17 cellular contexts compared by ENCODE assay signal in the genomic region with DNA sequence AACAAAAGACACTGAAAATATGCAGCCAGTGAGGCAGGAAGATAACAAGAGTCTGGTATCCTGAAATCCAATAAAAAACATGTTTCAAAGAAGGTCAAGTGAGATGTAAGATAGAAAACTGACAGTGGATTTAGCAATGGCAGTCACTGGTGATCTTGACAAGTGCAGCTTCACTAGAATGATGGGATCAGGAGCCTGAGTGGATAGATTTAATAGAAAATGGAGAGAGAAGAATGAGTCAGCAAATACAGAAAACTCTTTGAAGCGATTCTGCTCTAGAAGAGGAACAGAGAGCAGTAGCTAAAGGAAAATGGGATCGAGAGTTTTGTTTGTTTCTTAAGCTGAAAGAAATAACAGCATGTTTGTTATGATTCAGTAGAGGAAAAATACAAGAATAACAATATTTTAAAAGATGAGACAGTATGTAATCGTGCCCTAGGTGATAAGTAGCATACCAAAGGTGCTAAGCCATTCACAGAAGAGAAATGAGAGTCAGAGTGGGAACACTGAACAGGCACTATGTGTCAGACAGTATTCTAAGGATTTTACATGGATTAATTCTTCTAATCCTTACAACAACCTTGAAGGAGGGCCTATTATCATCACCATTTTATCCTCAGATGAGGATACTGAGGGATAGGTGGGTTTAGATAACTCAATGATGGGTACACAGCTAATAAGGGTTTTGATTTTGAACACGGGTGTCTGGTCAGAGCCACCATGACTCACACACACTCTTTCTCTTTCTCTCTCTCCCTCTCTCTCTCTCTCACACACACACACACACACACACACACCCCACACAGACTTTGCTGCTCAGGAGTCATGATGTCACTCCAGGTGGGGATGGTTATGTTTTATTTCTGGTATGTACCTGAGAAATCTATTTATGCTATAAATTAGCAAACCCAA. TPM values are rescaled to one million over a fixed set of nuclear protein-coding genes. Genes with fewer than 3 reads are reported as not detected.
A peak's percentile ranks its signal among the peaks of the same experiment; 100 is the strongest.
DNase-seq lines count a peak whose midpoint lies in the region; ATAC-seq, FAIRE-seq and TF ChIP-seq lines count a peak whose summit lies in the region.
"Had no signal": no experiment of that assay in that cellular context is flagged by ENCODE, and none has a peak within 500 bp of the region (broad histone marks: within the 10 kb centered on the region; RNA-seq: fewer than 3 reads in every experiment).

No MANE protein-coding gene starts in this region.

- POLR2A ChIA-PET in GM12878 (lab: Charles Lee), result no interaction called here

- no peak overlapping the region for H3K9ac ChIP-seq in GM12878 (ENCODE audit: control insufficient read depth, insufficient read depth, low read length)

- ATAC-seq in GM18867 (IDR thresholded peaks at IDR 0.05; ENCODE audit: unreplicated experiment) (peak; percentile 60), HG03159 (IDR thresholded peaks at IDR 0.05; ENCODE audit: unreplicated experiment) (peak; percentile 56), GM12878 (peak; percentile 70)
- ATAC-seq in activated naive CD8-positive, alpha-beta T cell treated with anti-CD3 and anti-CD28 coated beads, Interleukin-2, amount 50 U/mL, for 24 hours, result no peak
- ATAC-seq: activated T-cell treated with anti-CD3 and anti-CD28 coated beads, Interleukin-2, amount 50 U/mL, for 4 hours; effector memory CD8-positive, alpha-beta T cell; left cardiac atrium had no signal

- no peak for TF ChIP-seq POLR2A in GM12878 (IDR thresholded peaks at IDR 0.05; ENCODE audit: low read depth, low read length)

- SMC1A ChIA-PET in GM12878 (lab: Charles Lee; ENCODE audit: uncharacterized antibody, unreplicated experiment), result interaction anchor here (1.0 to 1.2 kb wide), 2 partner anchors 12 to 45 kb away, joined by 3 to 4 read pairs; no protein-coding TSS in a partner anchor

- RAD21 ChIA-PET in GM12878 (lab: Charles Lee; ENCODE audit: unreplicated experiment), result interaction anchor here (0.6 to 2.3 kb wide), 2 partner anchors 16 to 674 kb away, joined by 3 to 5 read pairs; partner anchors contain the start of gene MED17

- TF ChIP-seq RAD21 in GM12878 (IDR thresholded peaks at IDR 0.05; ENCODE audit: insufficient read depth, low read depth, low read length), result no peak

- peaks cover 26% of the 10 kb centered on the region for H3K36me3 Mint-ChIP-seq in progenitor cell of endocrine pancreas (ENCODE audit: insufficient read depth)
- peaks cover 71% of the 10 kb centered on the region for H3K36me3 Mint-ChIP-seq in activated naive CD8-positive, alpha-beta T cell treated with anti-CD3 and anti-CD28 coated beads, Interleukin-2, amount 50 U/mL, for 24 hours (ENCODE audit: low read depth)

- no TSS peak for BruUV-seq in GM12878 (replicated peaks; lab: Mats Ljungman, UMichigan)

- FAIRE-seq in GM12878 (lab: Jason Lieb, UNC), result peak; percentile 41

- H3K27ac ChIP-seq in GM12878 (ENCODE audit: control insufficient read depth, insufficient read depth), result peak overlapping the region; percentile 41
- H3K27ac ChIP-seq: HL-60 had no signal

- no peak for TF ChIP-seq CTCF in GM12878 (IDR thresholded peaks at IDR 0.05 in 2 of 3, conservative IDR thresholded peaks at IDR 0.05 in 1 of 3; ENCODE audit: control insufficient read depth in 2 of 3, extremely low read depth in 1 of 3, insufficient read depth in 1 of 3, low read depth in 3 of 3, low read length in 3 of 3)
- TF ChIP-seq CTCF in progenitor cell of endocrine pancreas (IDR thresholded peaks at IDR 0.05; ENCODE audit: unreplicated experiment), result no peak

- H3K27me3 ChIP-seq in GM12878 (replicated peaks in 1 of 2; ENCODE audit: control insufficient read depth in 2 of 2, insufficient read depth in 2 of 2, low read length in 1 of 2), result no peaks in the 10 kb centered on the region

- no peak for DNase-seq in GM12878 (ENCODE audit: low read depth, low spot score)
- no peak for DNase-seq in progenitor cell of endocrine pancreas (ENCODE audit: low spot score, unreplicated experiment)
- DNase-seq in activated naive CD8-positive, alpha-beta T cell treated with anti-CD3 and anti-CD28 coated beads, Interleukin-2, amount 50 U/mL, for 24 hours, result no peak
- DNase-seq in NOMO-1 (lab: John Stamatoyannopoulos, UW; ENCODE audit: unreplicated experiment in 2 of 2), result no peak
- no peak for DNase-seq in SHP77 treated with DMSO at 0.1 percent for 48 hours (lab: John Stamatoyannopoulos, UW)
- DNase-seq: activated T-cell treated with anti-CD3 and anti-CD28 coated beads, Interleukin-2, amount 50 U/mL, for 4 hours; effector memory CD8-positive, alpha-beta T cell; GF-D8; left cardiac atrium; SW 1271 had no signal

- no peak for TF ChIP-seq EP300 in GM12878 (IDR thresholded peaks at IDR 0.05; ENCODE audit: borderline replicate concordance in 1 of 2, control insufficient read depth in 1 of 2, low read depth in 2 of 2, low read length in 2 of 2)

- WGBS in GM12878 (ENCODE audit: insufficient coverage, insufficient replicate concordance, low lambda C conversion rate, missing lambda C conversion rate), result 74% methylated on average over 4 of the region's 4 CpGs

- H3K4me3 ChIP-seq in GM12878, result no peak overlapping the region

- H3K4me1 Mint-ChIP-seq in progenitor cell of endocrine pancreas (ENCODE audit: low read depth), result peaks cover 4% of the 10 kb centered on the region
- no peaks in the 10 kb centered on the region for H3K4me1 Mint-ChIP-seq in activated naive CD8-positive, alpha-beta T cell treated with anti-CD3 and anti-CD28 coated beads, Interleukin-2, amount 50 U/mL, for 24 hours
- H3K4me1 Mint-ChIP-seq: nephron had no signal

- intact Hi-C loops in GM12878 (cut with micrococcal nuclease; ENCODE audit: unreplicated experiment), result no loop called here

- peak overlapping the region; percentile 51; the same call in 1 of the 2 replicates for H3K4me2 ChIP-seq in GM12878 (ENCODE audit: control insufficient read depth, insufficient read depth)

- H3K27ac Mint-ChIP-seq in progenitor cell of endocrine pancreas, result peak overlapping the region; percentile 68
- H3K27ac Mint-ChIP-seq in activated naive CD8-positive, alpha-beta T cell treated with anti-CD3 and anti-CD28 coated beads, Interleukin-2, amount 50 U/mL, for 24 hours, result no peak overlapping the region
- H3K27ac Mint-ChIP-seq: effector memory CD8-positive, alpha-beta T cell; nephron had no signal

- H3K27me3 Mint-ChIP-seq in progenitor cell of endocrine pancreas, result peaks cover 3% of the 10 kb centered on the region
- no peaks in the 10 kb centered on the region for H3K27me3 Mint-ChIP-seq in activated naive CD8-positive, alpha-beta T cell treated with anti-CD3 and anti-CD28 coated beads, Interleukin-2, amount 50 U/mL, for 24 hours
- H3K27me3 Mint-ChIP-seq: brain; effector memory CD8-positive, alpha-beta T cell had no signal

- no peak overlapping the region for H3K4me3 Mint-ChIP-seq in progenitor cell of endocrine pancreas (ENCODE audit: low read depth)
- no peak overlapping the region for H3K4me3 Mint-ChIP-seq in activated naive CD8-positive, alpha-beta T cell treated with anti-CD3 and anti-CD28 coated beads, Interleukin-2, amount 50 U/mL, for 24 hours
- H3K4me3 Mint-ChIP-seq: activated T-cell treated with anti-CD3 and anti-CD28 coated beads, Interleukin-2, amount 50 U/mL, for 4 hours; brain; CD14-positive monocyte; effector memory CD8-positive, alpha-beta T cell; nephron had no signal

- no peaks in the 10 kb centered on the region for H3K79me2 ChIP-seq in GM12878 (ENCODE audit: control insufficient read depth, insufficient read depth, low read length)

- H4K20me1 ChIP-seq in GM12878 (ENCODE audit: control insufficient read depth, insufficient read depth), result no peaks in the 10 kb centered on the region

- CTCF ChIA-PET in GM12878 (lab: Yijun Ruan, JAX), result no interaction called here

- H3K9me3 Mint-ChIP-seq in progenitor cell of endocrine pancreas (ENCODE audit: low read depth), result no peaks in the 10 kb centered on the region
- no peaks in the 10 kb centered on the region for H3K9me3 Mint-ChIP-seq in activated naive CD8-positive, alpha-beta T cell treated with anti-CD3 and anti-CD28 coated beads, Interleukin-2, amount 50 U/mL, for 24 hours
- H3K9me3 Mint-ChIP-seq: brain; effector memory CD8-positive, alpha-beta T cell; nephron had no signal

- in situ Hi-C loops in GM12878 (cut with MboI), result no loop called here

- H3K36me3 ChIP-seq in GM12878 (ENCODE audit: control insufficient read depth in 2 of 2, insufficient read depth in 2 of 2, low read length in 1 of 2), result peaks cover 2 to 9% of the 10 kb centered on the region in 2 experiments

- peaks cover 9% of the 10 kb centered on the region; the same call in 1 of the 2 replicates for H3K4me1 ChIP-seq in GM12878 (ENCODE audit: control insufficient read depth, insufficient read depth, low read length)

- H3K9me3 ChIP-seq in GM12878 (replicated peaks; ENCODE audit: control insufficient read depth, insufficient read depth, low read length), result no peaks in the 10 kb centered on the region; the same call in 2 of the 3 replicates

- peak overlapping the region; percentile 46 for H2AFZ ChIP-seq in GM12878 (ENCODE audit: control insufficient read depth, low read depth, low read length)

RNA-seq across cellular contexts. Expression of gene MRE11, which starts 36.3 kb away (rescaled TPM):
- 152 and 163 TPM in 2 replicates for total RNA-seq in GM12878 (2013; cell fraction: nucleolus; rRNA removed)
- total RNA-seq in GM12878 (2014; rRNA removed) (20.1 and 20.2 TPM in 2 replicates), GM12878 (2014; rRNA removed; fragmentation: Illumina TruSeq; extraction: Trizol) (33.2 and 34.5 TPM in 2 replicates), GM12878 (2021) (26.1 and 28.6 TPM in 2 replicates), progenitor cell of endocrine pancreas (35.1 and 42.6 TPM in 2 replicates)
- polyA plus RNA-seq in GM12878 (2011; ENCODE audit: low read depth), result 14.9 TPM
- polyA plus RNA-seq in GM12878 (2011; rRNA removed) (25.2 and 49.8 TPM in 2 replicates), GM12878 (2014; fragmentation: Illumina TruSeq; extraction: Trizol) (32.5 and 40.5 TPM in 2 replicates), GM12878 (2014; fragmentation: Nextera tagmentation; extraction: Ambion mirVana) (10 to 100 TPM; 19.3 to 20.5 TPM), GM12878 (2014; rRNA removed) (16.2 and 20.3 TPM in 2 replicates), GM12878 (2016; fragmentation: Nextera tagmentation; extraction: Ambion mirVana) (10 to 100 TPM; 33.9 to 39.2 TPM)
- 6.5 and 6.6 TPM in 2 replicates for polyA plus RNA-seq in GM12878 (2011; cell fraction: cytosol; rRNA removed)
- polyA plus RNA-seq in GM12878 (2011; cell fraction: nucleus; rRNA removed), result 17.9 and 24.4 TPM in 2 replicates
- 15.6 and 20.3 TPM in 2 replicates for polyA plus RNA-seq in GM12878 (2012)
- polyA minus RNA-seq in GM12878 (2011; rRNA and poly(A)+ RNA removed), result 15.8 and 26.4 TPM in 2 replicates
- polyA minus RNA-seq in GM12878 (2011; cell fraction: cytosol; rRNA and poly(A)+ RNA removed), result 7.8 and 9.6 TPM in 2 replicates
- 19.8 and 26.0 TPM in 2 replicates for polyA minus RNA-seq in GM12878 (2011; cell fraction: nucleus; rRNA and poly(A)+ RNA removed)

RNA-seq across cellular contexts. Expression of gene ANKRD49, which starts 36.4 kb away (rescaled TPM):
- total RNA-seq in GM12878 (2013; cell fraction: nucleolus; rRNA removed), result 38.0 and 40.7 TPM in 2 replicates
- total RNA-seq in GM12878 (2014; rRNA removed) (19.8 and 25.8 TPM in 2 replicates), GM12878 (2014; rRNA removed; fragmentation: Illumina TruSeq; extraction: Trizol) (38.5 and 39.8 TPM in 2 replicates), GM12878 (2021) (19.2 and 19.8 TPM in 2 replicates), progenitor cell of endocrine pancreas (17.6 and 23.0 TPM in 2 replicates)
- 16.7 TPM for polyA plus RNA-seq in GM12878 (2011; ENCODE audit: low read depth)
- polyA plus RNA-seq in GM12878 (2011; rRNA removed) (45.9 and 62.2 TPM in 2 replicates), GM12878 (2014; fragmentation: Illumina TruSeq; extraction: Trizol) (46.6 and 59.9 TPM in 2 replicates), GM12878 (2014; fragmentation: Nextera tagmentation; extraction: Ambion mirVana) (10 to 100 TPM; 33.2 to 37.1 TPM), GM12878 (2014; rRNA removed) (18.4 and 22.3 TPM in 2 replicates), GM12878 (2016; fragmentation: Nextera tagmentation; extraction: Ambion mirVana) (10 to 100 TPM; 31.7 to 34.1 TPM)
- polyA plus RNA-seq in GM12878 (2011; cell fraction: cytosol; rRNA removed), result 13.4 and 15.7 TPM in 2 replicates
- 30.1 and 42.6 TPM in 2 replicates for polyA plus RNA-seq in GM12878 (2011; cell fraction: nucleus; rRNA removed)
- 22.3 and 23.9 TPM in 2 replicates for polyA plus RNA-seq in GM12878 (2012)
- polyA minus RNA-seq in GM12878 (2011; rRNA and poly(A)+ RNA removed), result 12.1 and 21.4 TPM in 2 replicates
- 4.2 and 6.8 TPM in 2 replicates for polyA minus RNA-seq in GM12878 (2011; cell fraction: cytosol; rRNA and poly(A)+ RNA removed)
- 18.0 and 18.5 TPM in 2 replicates for polyA minus RNA-seq in GM12878 (2011; cell fraction: nucleus; rRNA and poly(A)+ RNA removed)

RNA-seq across cellular contexts. Expression of gene C11orf97, which starts 54.9 kb away (rescaled TPM):
- total RNA-seq in GM12878 (2013; cell fraction: nucleolus; rRNA removed), result not detected in 2 replicates
- total RNA-seq in GM12878 (2014; rRNA removed), result not detected in 2 replicates
- not detected in 2 replicates for total RNA-seq in GM12878 (2014; rRNA removed; fragmentation: Illumina TruSeq; extraction: Trizol)
- not detected in 2 replicates for total RNA-seq in GM12878 (2021)
- not detected for polyA plus RNA-seq in GM12878 (2011; ENCODE audit: low read depth)
- not detected in 2 replicates for polyA plus RNA-seq in GM12878 (2011; rRNA removed)
- polyA plus RNA-seq in GM12878 (2011; cell fraction: cytosol; rRNA removed), result not detected in 2 replicates
- not detected in 2 replicates for polyA plus RNA-seq in GM12878 (2011; cell fraction: nucleus; rRNA removed)
- not detected in 2 replicates for polyA plus RNA-seq in GM12878 (2012)
- polyA plus RNA-seq in GM12878 (2014; fragmentation: Illumina TruSeq; extraction: Trizol), result not detected in 2 replicates
- not detected for polyA plus RNA-seq in GM12878 (2014; fragmentation: Nextera tagmentation; extraction: Ambion mirVana)
- polyA plus RNA-seq in GM12878 (2014; rRNA removed), result not detected in 2 replicates
- not detected for polyA plus RNA-seq in GM12878 (2016; fragmentation: Nextera tagmentation; extraction: Ambion mirVana)
- polyA minus RNA-seq in GM12878 (2011; rRNA and poly(A)+ RNA removed), result not detected in 2 replicates
- polyA minus RNA-seq in GM12878 (2011; cell fraction: cytosol; rRNA and poly(A)+ RNA removed), result not detected in 2 replicates
- polyA minus RNA-seq in GM12878 (2011; cell fraction: nucleus; rRNA and poly(A)+ RNA removed), result not detected in 2 replicates
- total RNA-seq in progenitor cell of endocrine pancreas, result not detected in 2 replicates
- total RNA-seq: activated T-cell treated with anti-CD3 and anti-CD28 coated beads, Interleukin-2, amount 50 U/mL, for 4 hours; left cardiac atrium; subcutaneous adipose tissue had no signal
- polyA plus RNA-seq: CD14-positive monocyte had no signal

RNA-seq across cellular contexts. Expression of gene GPR83, which starts 56.2 kb away (rescaled TPM):
- total RNA-seq in GM12878 (2013; cell fraction: nucleolus; rRNA removed), result 0.34 and 0.77 TPM in 2 replicates
- not detected in 2 replicates for total RNA-seq in GM12878 (2014; rRNA removed)
- not detected in 2 replicates for total RNA-seq in GM12878 (2014; rRNA removed; fragmentation: Illumina TruSeq; extraction: Trizol)
- total RNA-seq in GM12878 (2021), result 0.11 TPM in 1 of 2 replicates, not detected in the other
- polyA plus RNA-seq in GM12878 (2011; ENCODE audit: low read depth), result 0.16 TPM
- 0.16 and 0.19 TPM in 2 replicates for polyA plus RNA-seq in GM12878 (2011; rRNA removed)
- polyA plus RNA-seq in GM12878 (2011; cell fraction: cytosol; rRNA removed), result 0.13 and 0.21 TPM in 2 replicates
- polyA plus RNA-seq in GM12878 (2011; cell fraction: nucleus; rRNA removed), result 0.84 and 1.4 TPM in 2 replicates
- 0.04 and 0.12 TPM in 2 replicates for polyA plus RNA-seq in GM12878 (2012)
- polyA plus RNA-seq in GM12878 (2014; fragmentation: Illumina TruSeq; extraction: Trizol), result 0.03 and 0.16 TPM in 2 replicates
- not detected for polyA plus RNA-seq in GM12878 (2014; fragmentation: Nextera tagmentation; extraction: Ambion mirVana)
- 0.05 and 0.08 TPM in 2 replicates for polyA plus RNA-seq in GM12878 (2014; rRNA removed)
- polyA plus RNA-seq in GM12878 (2016; fragmentation: Nextera tagmentation; extraction: Ambion mirVana), result not detected
- polyA minus RNA-seq in GM12878 (2011; rRNA and poly(A)+ RNA removed), result 0.51 and 0.52 TPM in 2 replicates
- not detected in 2 replicates for polyA minus RNA-seq in GM12878 (2011; cell fraction: cytosol; rRNA and poly(A)+ RNA removed)
- 0.60 and 1.5 TPM in 2 replicates for polyA minus RNA-seq in GM12878 (2011; cell fraction: nucleus; rRNA and poly(A)+ RNA removed)
- 0.31 and 0.62 TPM in 2 replicates for total RNA-seq in progenitor cell of endocrine pancreas
- total RNA-seq: subcutaneous adipose tissue had no signal
